8 cellular contexts compared by ENCODE assay signal in the genomic region with DNA sequence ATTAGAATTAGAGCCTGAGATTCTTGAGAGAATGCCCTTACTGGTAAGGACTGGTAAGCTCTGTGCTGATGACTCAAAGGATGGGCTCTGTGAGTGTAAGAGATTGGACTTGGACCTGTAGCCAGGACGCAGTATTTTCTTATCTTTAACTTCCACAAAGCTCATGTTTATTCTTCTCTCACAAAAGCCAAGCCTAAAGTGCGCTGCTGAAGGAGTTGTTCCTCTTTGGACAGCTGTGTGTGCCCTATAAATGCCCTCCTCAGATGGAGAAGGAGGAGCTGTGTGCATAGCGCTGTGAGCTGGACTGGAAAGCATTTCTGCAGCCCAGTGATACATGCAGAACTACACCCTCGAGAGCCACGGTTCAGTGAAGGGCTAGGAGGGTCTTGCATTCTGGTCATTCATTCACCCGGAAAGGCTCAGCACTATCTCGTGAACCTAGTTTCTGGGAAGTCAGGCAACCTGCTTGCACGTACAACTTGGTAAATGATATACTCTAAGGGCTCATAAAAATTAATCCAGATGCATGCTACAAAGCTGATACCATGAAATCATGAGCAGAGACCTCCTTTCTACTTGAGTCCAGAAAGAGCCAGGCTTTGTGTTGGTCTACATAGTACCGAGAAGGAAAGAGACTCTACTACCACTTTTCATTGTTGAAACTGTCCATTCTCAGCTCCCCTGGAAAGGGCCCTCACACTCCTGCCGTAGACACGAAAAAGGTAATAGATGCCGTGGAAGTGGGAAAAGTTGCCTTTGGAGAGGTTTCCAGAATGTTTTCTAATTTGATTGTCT.
DNase-seq lines count a peak whose midpoint lies in the region; ATAC-seq, FAIRE-seq and TF ChIP-seq lines count a peak whose summit lies in the region.

No MANE protein-coding gene starts in this region.

- peak overlapping the region; percentile 46 for H3K9ac ChIP-seq in OCI-LY3 (ENCODE audit: low read length)
- peak overlapping the region in 1 of 2 donors; percentile 42 for H3K9ac ChIP-seq in kidney (ENCODE audit: low read length in 2 of 2)

- H3K4me1 ChIP-seq in OCI-LY3 (ENCODE audit: low read length) (peaks cover 36% of the 10 kb centered on the region), kidney (ENCODE audit: control insufficient read depth in 1 of 2, insufficient read depth in 1 of 2, low read depth in 1 of 2, low read length in 2 of 2) (peaks cover 3 to 13% of the 10 kb centered on the region in 2 donors)

- H3K4me3 ChIP-seq in OCI-LY3 (ENCODE audit: low read length) (peak overlapping the region; percentile 57), kidney (ENCODE audit: low read length in 2 of 2) (peak overlapping the region; percentile 50 to 56)

- no peaks in the 10 kb centered on the region for H3K27me3 ChIP-seq in OCI-LY3 (ENCODE audit: low read depth, low read length)

- H4K20me1 ChIP-seq in OCI-LY3 (ENCODE audit: insufficient read depth, low read length), result no peaks in the 10 kb centered on the region

- intact Hi-C loops in kidney (cut with DNase I), result no loop called here

- DNase-seq in kidney (peak; percentile 84), NCI-H1105 (lab: John Stamatoyannopoulos, UW) (no peak), ecto neural progenitor cell (ENCODE audit: low spot score) (no peak), GM20000 (ENCODE audit: low spot score) (no peak), putamen (ENCODE audit: low spot score) (no peak)

- TF ChIP-seq CTCF in OCI-LY3 (IDR thresholded peaks at IDR 0.05; ENCODE audit: low read depth, low read length), result no peak
- peak; percentile 4 for TF ChIP-seq CTCF in kidney (IDR thresholded peaks at IDR 0.05; ENCODE audit: borderline replicate concordance, extremely low read depth, insufficient read depth)
- TF ChIP-seq CTCF in GM20000 (IDR thresholded peaks at IDR 0.05; ENCODE audit: extremely low read depth, missing control alignments), result no peak

- peak overlapping the region; percentile 67 for H2AFZ ChIP-seq in OCI-LY3 (ENCODE audit: low read depth, low read length)

- ATAC-seq in GM18517 (IDR thresholded peaks at IDR 0.05; ENCODE audit: unreplicated experiment) (peak; percentile 86), HG02970 (IDR thresholded peaks at IDR 0.05; ENCODE audit: low FRiP score, unreplicated experiment) (peak; percentile 70)

- peak; percentile 53 for FAIRE-seq in kidney (lab: Jason Lieb, UNC)

- H3K27ac ChIP-seq in OCI-LY3 (ENCODE audit: low read length) (peak overlapping the region; percentile 64), kidney (ENCODE audit: low read depth in 2 of 2, low read length in 2 of 2) (peak overlapping the region; percentile 86 to 89)

- H3K36me3 ChIP-seq in OCI-LY3 (replicated peaks; ENCODE audit: low read depth, low read length), result no peaks in the 10 kb centered on the region
- H3K36me3 ChIP-seq in kidney (ENCODE audit: control insufficient read depth in 1 of 2, insufficient read depth in 2 of 2, low read length in 2 of 2), result no peaks in the 10 kb centered on the region

- no peaks in the 10 kb centered on the region for H3K79me2 ChIP-seq in OCI-LY3 (ENCODE audit: low read length)

- H3K4me2 ChIP-seq in OCI-LY3 (ENCODE audit: low read length), result peak overlapping the region; percentile 78

- H3K9me3 ChIP-seq in OCI-LY3 (ENCODE audit: insufficient read depth, low read length) (no peaks in the 10 kb centered on the region), kidney (ENCODE audit: control insufficient read depth in 1 of 2, low read length in 2 of 2) (no peaks in the 10 kb centered on the region)
